In genomic region chr7:137975768-137976167, GRCh38 we compare ENCODE assay signal across 1 cellular context.
TF ChIP-seq lines count a peak whose summit lies in the region.

No MANE protein-coding gene starts in this region.

TF ChIP-seq in SK-N-SH, 30 proteins besides CTCF, POLR2A, EP300 and RAD21 (continued from another document):
- TF ChIP-seq USF2 (IDR thresholded peaks at IDR 0.05; ENCODE audit: borderline replicate concordance, low read depth, low read length) (no peak), RCOR1 (IDR thresholded peaks at IDR 0.05; ENCODE audit: low read length) (no peak), NFIC (IDR thresholded peaks at IDR 0.05; ENCODE audit: borderline replicate concordance) (no peak), GABPA (IDR thresholded peaks at IDR 0.05; ENCODE audit: low read depth) (no peak), SIN3A (IDR thresholded peaks at IDR 0.05; ENCODE audit: borderline replicate concordance, low read depth, low read length) (no peak), EZH2phosphoT487 (IDR thresholded peaks at IDR 0.05; ENCODE audit: borderline replicate concordance, low read depth) (no peak), POLR2AphosphoS5 (IDR thresholded peaks at IDR 0.05; ENCODE audit: low read depth, low read length) (no peak), JUND (IDR thresholded peaks at IDR 0.05) (no peak), TEAD4 (IDR thresholded peaks at IDR 0.05; ENCODE audit: borderline replicate concordance, insufficient read depth) (no peak), TCF12 (IDR thresholded peaks at IDR 0.05) (no peak), REST (IDR thresholded peaks at IDR 0.05; ENCODE audit: low read depth, low read length) (no peak), SMC3 (IDR thresholded peaks at IDR 0.05; ENCODE audit: low read depth, low read length) (no peak)
